In the genomic region with DNA sequence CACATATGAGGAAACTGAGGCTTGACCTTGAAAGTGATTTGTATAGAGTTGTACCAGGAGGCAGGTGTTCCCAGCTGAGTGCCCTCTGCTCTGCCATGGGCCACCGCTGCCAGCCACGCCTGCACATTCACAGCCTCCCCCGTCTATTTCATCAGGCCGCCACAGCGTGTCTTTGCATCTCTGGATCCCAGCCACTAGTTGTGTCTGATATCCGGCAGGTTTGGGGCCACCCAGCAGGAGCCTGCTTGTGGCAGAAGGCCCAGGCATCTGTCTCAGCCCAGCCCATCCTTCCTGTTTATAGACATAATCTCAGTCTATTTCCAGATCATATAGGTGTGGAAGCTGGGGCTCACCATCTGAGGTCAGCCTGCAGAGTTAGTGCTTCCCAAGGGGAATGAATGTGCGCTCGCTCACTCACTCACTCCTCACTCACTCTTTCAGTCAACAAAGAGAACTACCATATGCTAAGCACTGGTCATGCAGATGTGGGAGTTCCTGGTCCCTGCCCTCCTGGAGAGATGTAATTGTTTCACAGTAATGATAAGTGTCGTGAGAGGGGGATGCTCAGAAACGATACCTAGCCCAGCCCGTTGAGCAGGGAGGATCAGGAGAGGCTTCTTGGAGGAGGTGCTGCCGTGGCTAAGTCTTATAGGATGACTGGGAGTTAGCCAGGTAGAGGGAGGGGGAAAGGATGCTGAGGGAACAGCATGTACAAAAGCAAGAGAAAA, we compare ENCODE assay signal across 11 cellular contexts.
DNase-seq lines count a peak whose midpoint lies in the region; ATAC-seq and TF ChIP-seq lines count a peak whose summit lies in the region.
"Had no signal": no experiment of that assay in that cellular context is flagged by ENCODE, and none has a peak within 500 bp of the region (broad histone marks: within the 10 kb centered on the region; RNA-seq: fewer than 3 reads in every experiment).

No MANE protein-coding gene starts in this region.

- H3K4me3 ChIP-seq in fibroblast of villous mesenchyme (ENCODE audit: low read depth, low read length) (no peak overlapping the region), WERI-Rb-1 (ENCODE audit: low read depth, low read length) (no peak overlapping the region)
- H3K4me3 ChIP-seq: HAP-1, tibial nerve had no signal

- no peaks in the 10 kb centered on the region for H3K9me3 ChIP-seq in WERI-Rb-1 (ENCODE audit: severe bottlenecking)
- H3K9me3 ChIP-seq: HAP-1, tibial nerve had no signal

- H3K36me3 ChIP-seq in WERI-Rb-1 = no peaks in the 10 kb centered on the region
- H3K36me3 ChIP-seq: HAP-1 had no signal

- DNase-seq in activated CD8-positive, alpha-beta memory T cell treated with anti-CD3 and anti-CD28 coated beads, Interleukin-2, amount 10 ng/mL, durations not matched to agents 7 days and 5 days = peak; percentile 47
- DNase-seq in activated CD8-positive, alpha-beta memory T cell treated with anti-CD3 and anti-CD28 coated beads, Interleukin-2, amount 50 U/mL, for 4 hours = no peak
- DNase-seq in activated CD4-positive, alpha-beta T cell treated with anti-CD3 and anti-CD28 coated beads, Interleukin-2, amount 10 ng/mL, durations not matched to agents 7 days and 5 days = peak; percentile 59
- DNase-seq in fibroblast of villous mesenchyme (ENCODE audit: low read depth) (peak; percentile 3), WERI-Rb-1 (no peak)
- peak; percentile 24 for DNase-seq in stimulated activated naive CD8-positive, alpha-beta T cell treated with anti-CD3 and anti-CD28 coated beads, Interleukin-15, Interleukin-2, amounts not matched to agents 100 U/mL and 50 U/mL, for 24 hours
- DNase-seq: effector memory CD4-positive, alpha-beta T cell had no signal

- TF ChIP-seq CTCF in fibroblast of villous mesenchyme (IDR thresholded peaks at IDR 0.05; ENCODE audit: insufficient read depth, low read depth, low read length) (no peak), WERI-Rb-1 (IDR thresholded peaks at IDR 0.05; ENCODE audit: low read depth, low read length) (no peak)

- H3K9me3 Mint-ChIP-seq in activated CD8-positive, alpha-beta memory T cell treated with anti-CD3 and anti-CD28 coated beads, Interleukin-2, amount 10 ng/mL, durations not matched to agents 7 days and 5 days (ENCODE audit: low read depth) = no peaks in the 10 kb centered on the region
- H3K9me3 Mint-ChIP-seq in activated CD4-positive, alpha-beta T cell treated with anti-CD3 and anti-CD28 coated beads, Interleukin-2, amount 10 ng/mL, durations not matched to agents 7 days and 5 days = no peaks in the 10 kb centered on the region

- POLR2A ChIA-PET in activated CD4-positive, alpha-beta T cell treated with anti-CD3 and anti-CD28 coated beads, Interleukin-2, amount 10 ng/mL, durations not matched to agents 7 days and 5 days (lab: Charles Lee) = no interaction called here

- peaks cover 39% of the 10 kb centered on the region for H3K4me1 Mint-ChIP-seq in activated CD8-positive, alpha-beta memory T cell treated with anti-CD3 and anti-CD28 coated beads, Interleukin-2, amount 10 ng/mL, durations not matched to agents 7 days and 5 days
- peaks cover 64% of the 10 kb centered on the region for H3K4me1 Mint-ChIP-seq in activated CD4-positive, alpha-beta T cell treated with anti-CD3 and anti-CD28 coated beads, Interleukin-2, amount 10 ng/mL, durations not matched to agents 7 days and 5 days

- peaks cover 1% of the 10 kb centered on the region for H3K27me3 Mint-ChIP-seq in activated CD8-positive, alpha-beta memory T cell treated with anti-CD3 and anti-CD28 coated beads, Interleukin-2, amount 10 ng/mL, durations not matched to agents 7 days and 5 days
- H3K27me3 Mint-ChIP-seq in activated CD4-positive, alpha-beta T cell treated with anti-CD3 and anti-CD28 coated beads, Interleukin-2, amount 10 ng/mL, durations not matched to agents 7 days and 5 days = no peaks in the 10 kb centered on the region

- H3K27ac ChIP-seq in WERI-Rb-1 = no peak overlapping the region

- CTCF ChIA-PET in activated CD8-positive, alpha-beta memory T cell treated with anti-CD3 and anti-CD28 coated beads, Interleukin-2, amount 10 ng/mL, durations not matched to agents 7 days and 5 days (lab: Charles Lee) = no interaction called here
- CTCF ChIA-PET in activated CD4-positive, alpha-beta T cell treated with anti-CD3 and anti-CD28 coated beads, Interleukin-2, amount 10 ng/mL, durations not matched to agents 7 days and 5 days (lab: Charles Lee) = interaction anchor here (1.3 kb wide), 1 partner anchor 11 kb away, joined by 3 read pairs; no protein-coding TSS in a partner anchor

- no peak overlapping the region for H3K4me3 Mint-ChIP-seq in activated CD8-positive, alpha-beta memory T cell treated with anti-CD3 and anti-CD28 coated beads, Interleukin-2, amount 10 ng/mL, durations not matched to agents 7 days and 5 days
- H3K4me3 Mint-ChIP-seq in activated CD4-positive, alpha-beta T cell treated with anti-CD3 and anti-CD28 coated beads, Interleukin-2, amount 10 ng/mL, durations not matched to agents 7 days and 5 days = peak overlapping the region; percentile 27

- ATAC-seq in activated CD8-positive, alpha-beta memory T cell treated with anti-CD3 and anti-CD28 coated beads, Interleukin-2, amount 10 ng/mL, durations not matched to agents 7 days and 5 days = peak; percentile 50
- ATAC-seq in stimulated activated naive CD8-positive, alpha-beta T cell treated with anti-CD3 and anti-CD28 coated beads, Interleukin-15, Interleukin-2, amounts not matched to agents 100 U/mL and 50 U/mL, for 24 hours = no peak
- ATAC-seq in GM21423 (IDR thresholded peaks at IDR 0.05; ENCODE audit: unreplicated experiment) (no peak), HG02588 (IDR thresholded peaks at IDR 0.05; ENCODE audit: unreplicated experiment) (no peak)

- H3K27me3 ChIP-seq in WERI-Rb-1 (ENCODE audit: insufficient read depth, low read depth, severe bottlenecking) = peaks cover 25% of the 10 kb centered on the region
- H3K27me3 ChIP-seq: tibial nerve had no signal

- no peak overlapping the region for H3K27ac Mint-ChIP-seq in activated CD8-positive, alpha-beta memory T cell treated with anti-CD3 and anti-CD28 coated beads, Interleukin-2, amount 10 ng/mL, durations not matched to agents 7 days and 5 days
- H3K27ac Mint-ChIP-seq in activated CD4-positive, alpha-beta T cell treated with anti-CD3 and anti-CD28 coated beads, Interleukin-2, amount 10 ng/mL, durations not matched to agents 7 days and 5 days = peak overlapping the region; percentile 88

- no peaks in the 10 kb centered on the region for H3K36me3 Mint-ChIP-seq in activated CD8-positive, alpha-beta memory T cell treated with anti-CD3 and anti-CD28 coated beads, Interleukin-2, amount 10 ng/mL, durations not matched to agents 7 days and 5 days
- H3K36me3 Mint-ChIP-seq in activated CD4-positive, alpha-beta T cell treated with anti-CD3 and anti-CD28 coated beads, Interleukin-2, amount 10 ng/mL, durations not matched to agents 7 days and 5 days (ENCODE audit: low read depth) = peaks cover 4% of the 10 kb centered on the region

Comparison
In these comparisons a context has a peak if more than half of its experiments do, and no peak if none do; other contexts are left out.
1. DNase-seq: peak in activated CD8-positive, alpha-beta memory T cell treated with anti-CD3 and anti-CD28 coated beads, Interleukin-2, amount 10 ng/mL, durations not matched to agents 7 days and 5 days (single experiment), activated CD4-positive, alpha-beta T cell treated with anti-CD3 and anti-CD28 coated beads, Interleukin-2, amount 10 ng/mL, durations not matched to agents 7 days and 5 days (single experiment), fibroblast of villous mesenchyme (single experiment) and stimulated activated naive CD8-positive, alpha-beta T cell treated with anti-CD3 and anti-CD28 coated beads, Interleukin-15, Interleukin-2, amounts not matched to agents 100 U/mL and 50 U/mL, for 24 hours (single experiment); none in activated CD8-positive, alpha-beta memory T cell treated with anti-CD3 and anti-CD28 coated beads, Interleukin-2, amount 50 U/mL, for 4 hours (single experiment) and WERI-Rb-1 (single experiment).